In genomic region chr3:114223146-114223545, GRCh38 we compare ENCODE assay signal across 10 cellular contexts. TPM values are rescaled to one million over a fixed set of nuclear protein-coding genes. Genes with fewer than 3 reads are reported as not detected.
DNase-seq lines count a peak whose midpoint lies in the region; ATAC-seq and TF ChIP-seq lines count a peak whose summit lies in the region.
"Had no signal": no experiment of that assay in that cellular context is flagged by ENCODE, and none has a peak within 500 bp of the region (broad histone marks: within the 10 kb centered on the region; RNA-seq: fewer than 3 reads in every experiment).

No MANE protein-coding gene starts in this region.

- H3K36me3 ChIP-seq in uterus, result no peaks in the 10 kb centered on the region
- H3K36me3 ChIP-seq: cardiac muscle cell had no signal

- ATAC-seq in HG02884 (IDR thresholded peaks at IDR 0.05; ENCODE audit: unreplicated experiment) (peak; percentile 87), Right ventricle myocardium superior (ENCODE audit: poor library complexity) (no peak)
- ATAC-seq in stimulated activated naive CD8-positive, alpha-beta T cell treated with anti-CD3 and anti-CD28 coated beads, Interleukin-15, amount 100 ng/mL, for 72 hours, result peak; percentile 87

- no peaks in the 10 kb centered on the region for H3K27me3 ChIP-seq in uterus
- H3K27me3 ChIP-seq: BLaER1 treated with 17β-estradiol and CSF1 and Interleukin-3, amounts not matched to agents 10 nM and 100 nM; cardiac muscle cell had no signal

- H3K4me1 ChIP-seq in uterus, result no peaks in the 10 kb centered on the region

- no peaks in the 10 kb centered on the region for H3K9me3 ChIP-seq in uterus

- H3K27ac ChIP-seq in substantia nigra (ENCODE audit: low read depth, low read length, poor library complexity, severe bottlenecking) (no peak overlapping the region), uterus (no peak overlapping the region)
- H3K27ac ChIP-seq: BLaER1 treated with 17β-estradiol and CSF1 and Interleukin-3, amounts not matched to agents 10 nM and 100 nM; cardiac muscle cell had no signal

- TF ChIP-seq CTCF in uterus (IDR thresholded peaks at IDR 0.05), result no peak

- TF ChIP-seq POLR2A in uterus (IDR thresholded peaks at IDR 0.05), result no peak

- H3K27me3 Mint-ChIP-seq in activated naive CD4-positive, alpha-beta T cell treated with anti-CD3 and anti-CD28 coated beads, Interleukin-2, amount 10 ng/mL, durations not matched to agents 7 days and 5 days, result no peaks in the 10 kb centered on the region
- no peaks in the 10 kb centered on the region for H3K27me3 Mint-ChIP-seq in T-helper 2 cell treated with Interferon-gamma antibody and Interleukin-4, amounts not matched to agents 5 μg/mL and 100 μg/mL, for 36 hours (ENCODE audit: low read depth)
- H3K27me3 Mint-ChIP-seq in stimulated activated naive CD8-positive, alpha-beta T cell treated with anti-CD3 and anti-CD28 coated beads, Interleukin-15, amount 100 ng/mL, for 72 hours, result no peaks in the 10 kb centered on the region

- no peak overlapping the region for H3K4me3 ChIP-seq in uterus
- H3K4me3 ChIP-seq: BLaER1 treated with 17β-estradiol and CSF1 and Interleukin-3, amounts not matched to agents 10 nM and 100 nM; cardiac muscle cell had no signal

- no peak overlapping the region for H3K4me3 Mint-ChIP-seq in activated naive CD4-positive, alpha-beta T cell treated with anti-CD3 and anti-CD28 coated beads, Interleukin-2, amount 10 ng/mL, durations not matched to agents 7 days and 5 days
- H3K4me3 Mint-ChIP-seq in T-helper 2 cell treated with Interferon-gamma antibody and Interleukin-4, amounts not matched to agents 5 μg/mL and 100 μg/mL, for 36 hours, result peak overlapping the region; percentile 50
- peak overlapping the region in 1 of 2 donors; percentile 46 for H3K4me3 Mint-ChIP-seq in stimulated activated naive CD8-positive, alpha-beta T cell treated with anti-CD3 and anti-CD28 coated beads, Interleukin-15, amount 100 ng/mL, for 72 hours

- peaks cover 23% of the 10 kb centered on the region for H3K9me3 Mint-ChIP-seq in activated naive CD4-positive, alpha-beta T cell treated with anti-CD3 and anti-CD28 coated beads, Interleukin-2, amount 10 ng/mL, durations not matched to agents 7 days and 5 days
- peaks cover 31% of the 10 kb centered on the region for H3K9me3 Mint-ChIP-seq in T-helper 2 cell treated with Interferon-gamma antibody and Interleukin-4, amounts not matched to agents 5 μg/mL and 100 μg/mL, for 36 hours
- peaks cover 15 to 22% of the 10 kb centered on the region in 2 donors for H3K9me3 Mint-ChIP-seq in stimulated activated naive CD8-positive, alpha-beta T cell treated with anti-CD3 and anti-CD28 coated beads, Interleukin-15, amount 100 ng/mL, for 72 hours

- H3K27ac Mint-ChIP-seq in activated naive CD4-positive, alpha-beta T cell treated with anti-CD3 and anti-CD28 coated beads, Interleukin-2, amount 10 ng/mL, durations not matched to agents 7 days and 5 days, result peak overlapping the region; percentile 90
- H3K27ac Mint-ChIP-seq in T-helper 2 cell treated with Interferon-gamma antibody and Interleukin-4, amounts not matched to agents 5 μg/mL and 100 μg/mL, for 36 hours, result peak overlapping the region; percentile 97
- peak overlapping the region; percentile 91 to 99 for H3K27ac Mint-ChIP-seq in stimulated activated naive CD8-positive, alpha-beta T cell treated with anti-CD3 and anti-CD28 coated beads, Interleukin-15, amount 100 ng/mL, for 72 hours

- no peak for DNase-seq in activated naive CD4-positive, alpha-beta T cell treated with anti-CD3 and anti-CD28 coated beads, Interleukin-2, amount 10 ng/mL, durations not matched to agents 7 days and 5 days
- DNase-seq in activated naive CD4-positive, alpha-beta T cell treated with Interleukin-2 at 50 U/mL for 16 hours, result no peak
- peak; percentile 37 for DNase-seq in T-helper 2 cell treated with Interferon-gamma antibody and Interleukin-4, amounts not matched to agents 5 μg/mL and 100 μg/mL, for 36 hours (ENCODE audit: low spot score)
- peak in 1 of 2 donors; percentile 55 for DNase-seq in stimulated activated naive CD8-positive, alpha-beta T cell treated with anti-CD3 and anti-CD28 coated beads, Interleukin-15, amount 100 ng/mL, for 72 hours
- no peak for DNase-seq in substantia nigra (lab: John Stamatoyannopoulos, UW)
- no peak for DNase-seq in Right ventricle myocardium superior
- DNase-seq in uterus, result no peak

- CTCF ChIA-PET in activated naive CD4-positive, alpha-beta T cell treated with anti-CD3 and anti-CD28 coated beads, Interleukin-2, amount 10 ng/mL, durations not matched to agents 7 days and 5 days (lab: Charles Lee), result interaction anchor here (1.5 kb wide), 1 partner anchor 10 kb away, joined by 6 read pairs; no protein-coding TSS in a partner anchor

- intact Hi-C loops in Right ventricle myocardium superior (cut with DNase I), result no loop called here
- intact Hi-C loops in uterus (cut with DNase I; ENCODE audit: low total_unique reads), result no loop called here

- H3K4me1 Mint-ChIP-seq in activated naive CD4-positive, alpha-beta T cell treated with anti-CD3 and anti-CD28 coated beads, Interleukin-2, amount 10 ng/mL, durations not matched to agents 7 days and 5 days, result peaks cover 81% of the 10 kb centered on the region
- H3K4me1 Mint-ChIP-seq in T-helper 2 cell treated with Interferon-gamma antibody and Interleukin-4, amounts not matched to agents 5 μg/mL and 100 μg/mL, for 36 hours (ENCODE audit: low read depth), result peaks cover 73% of the 10 kb centered on the region
- H3K4me1 Mint-ChIP-seq in stimulated activated naive CD8-positive, alpha-beta T cell treated with anti-CD3 and anti-CD28 coated beads, Interleukin-15, amount 100 ng/mL, for 72 hours, result peaks cover 73% of the 10 kb centered on the region

- peaks cover 32% of the 10 kb centered on the region for H3K36me3 Mint-ChIP-seq in activated naive CD4-positive, alpha-beta T cell treated with anti-CD3 and anti-CD28 coated beads, Interleukin-2, amount 10 ng/mL, durations not matched to agents 7 days and 5 days
- peaks cover 37% of the 10 kb centered on the region for H3K36me3 Mint-ChIP-seq in T-helper 2 cell treated with Interferon-gamma antibody and Interleukin-4, amounts not matched to agents 5 μg/mL and 100 μg/mL, for 36 hours (ENCODE audit: low read depth)

RNA-seq across cellular contexts. Expression of gene ZNF80, which starts 14.2 kb away (rescaled TPM):
- total RNA-seq in Right ventricle myocardium superior (not detected), uterus (not detected)
- total RNA-seq: cardiac muscle cell had no signal

RNA-seq across cellular contexts. Expression of gene DRD3, which starts 44.3 kb away (rescaled TPM):
- total RNA-seq in Right ventricle myocardium superior, result not detected
- total RNA-seq in uterus, result not detected
